33 cellular contexts compared by ENCODE assay signal in the genomic region with DNA sequence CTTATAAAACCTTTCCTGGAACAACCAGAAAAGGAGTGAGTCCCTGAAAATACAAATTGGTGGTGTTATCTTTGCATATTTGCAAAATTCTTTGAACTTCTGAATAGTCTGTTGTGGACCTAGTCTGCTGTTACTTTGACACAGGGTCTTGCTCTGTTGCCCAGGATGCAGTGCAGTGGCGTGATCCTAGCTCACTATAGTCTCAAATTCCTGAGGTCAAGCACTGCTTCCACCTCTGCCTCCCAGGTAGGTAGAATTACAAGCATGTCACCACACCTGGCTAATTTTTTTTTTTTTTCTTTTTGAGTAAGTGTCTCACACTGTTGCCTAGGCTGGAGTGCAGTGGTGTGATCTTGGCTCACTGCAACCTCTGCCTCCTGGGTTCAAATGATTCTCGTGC.
"Had no signal": no experiment of that assay in that cellular context is flagged by ENCODE, and none has a peak within 500 bp of the region (broad histone marks: within the 10 kb centered on the region; RNA-seq: fewer than 3 reads in every experiment).

No MANE protein-coding gene starts in this region.

- H3K27ac Mint-ChIP-seq: activated CD4-positive, alpha-beta memory T cell treated with anti-CD3 and anti-CD28 coated beads for 36 hours; activated CD4-positive, alpha-beta T cell treated with anti-CD3 and anti-CD28 coated beads for 36 hours; activated CD4-positive, alpha-beta T cell treated with anti-CD3 and anti-CD28 coated beads, Interleukin-2, amount 10 ng/mL, durations not matched to agents 24 days and 14 days; activated CD8-positive, alpha-beta memory T cell treated with anti-CD3 and anti-CD28 coated beads, Interleukin-2, amount 10 ng/mL, durations not matched to agents 7 days and 5 days; activated CD8-positive, alpha-beta T cell treated with anti-CD3 and anti-CD28 coated beads, Interleukin-2, amount 10 ng/mL, durations not matched to agents 7 days and 5 days; activated naive CD8-positive, alpha-beta T cell; activated T-helper 1 cell treated with anti-CD3 and anti-CD28 coated beads, Interleukin-12 subunit alpha, Interleukin-12 subunit beta, Interleukin-2, Interleukin-4 antibody, amounts not matched to agents 30 ng/mL and 10 ng/mL and 1 ng/mL, durations not matched to agents 14 hours and 24 hours and 36 hours; activated T-helper 2 cell treated with anti-CD3 and anti-CD28 coated beads, Interferon-gamma antibody, Interleukin-2, Interleukin-4, amounts not matched to agents 10 μg/mL and 5 μg/mL and 100 μg/mL, durations not matched to agents 14 hours and 24 hours and 36 hours; effector memory CD8-positive, alpha-beta T cell; T-cell; T-helper 1 cell treated with Interleukin-12 subunit alpha and Interleukin-12 subunit beta and Interleukin-4 antibody, amounts not matched to agents 30 μg/mL and 1 μg/mL, for 36 hours had no signal

- H3K36me3 Mint-ChIP-seq: activated CD4-positive, alpha-beta memory T cell treated with anti-CD3 and anti-CD28 coated beads for 36 hours; activated CD8-positive, alpha-beta memory T cell treated with anti-CD3 and anti-CD28 coated beads, Interleukin-2, amount 10 ng/mL, durations not matched to agents 7 days and 5 days; activated naive CD8-positive, alpha-beta T cell; T-cell had no signal

- H3K4me3 Mint-ChIP-seq: activated CD4-positive, alpha-beta memory T cell treated with anti-CD3 and anti-CD28 coated beads for 36 hours; activated CD4-positive, alpha-beta T cell treated with anti-CD3 and anti-CD28 coated beads for 36 hours; activated CD4-positive, alpha-beta T cell treated with anti-CD3 and anti-CD28 coated beads, Interleukin-2, amount 10 ng/mL, durations not matched to agents 24 days and 14 days; activated CD8-positive, alpha-beta memory T cell treated with anti-CD3 and anti-CD28 coated beads, Interleukin-2, amount 10 ng/mL, durations not matched to agents 7 days and 5 days; activated CD8-positive, alpha-beta T cell treated with anti-CD3 and anti-CD28 coated beads, Interleukin-2, amount 10 ng/mL, durations not matched to agents 7 days and 5 days; activated naive CD8-positive, alpha-beta T cell; activated T-helper 1 cell treated with anti-CD3 and anti-CD28 coated beads, Interleukin-12 subunit alpha, Interleukin-12 subunit beta, Interleukin-2, Interleukin-4 antibody, amounts not matched to agents 30 ng/mL and 10 ng/mL and 1 ng/mL, durations not matched to agents 14 hours and 24 hours and 36 hours; effector memory CD8-positive, alpha-beta T cell; T-cell; T-helper 1 cell treated with Interleukin-12 subunit alpha and Interleukin-12 subunit beta and Interleukin-4 antibody, amounts not matched to agents 30 μg/mL and 1 μg/mL, for 36 hours had no signal

- H3K27me3 Mint-ChIP-seq: activated CD4-positive, alpha-beta memory T cell treated with anti-CD3 and anti-CD28 coated beads for 36 hours; activated CD4-positive, alpha-beta T cell treated with anti-CD3 and anti-CD28 coated beads for 36 hours; activated CD4-positive, alpha-beta T cell treated with anti-CD3 and anti-CD28 coated beads, Interleukin-2, amount 10 ng/mL, durations not matched to agents 24 days and 14 days had no signal

- H3K9me3 Mint-ChIP-seq: activated CD4-positive, alpha-beta memory T cell treated with anti-CD3 and anti-CD28 coated beads for 36 hours; activated CD4-positive, alpha-beta T cell treated with anti-CD3 and anti-CD28 coated beads, Interleukin-2, amount 10 ng/mL, durations not matched to agents 24 days and 14 days; activated T-helper 1 cell treated with anti-CD3 and anti-CD28 coated beads, Interleukin-12 subunit alpha, Interleukin-12 subunit beta, Interleukin-2, Interleukin-4 antibody, amounts not matched to agents 30 ng/mL and 10 ng/mL and 1 ng/mL, durations not matched to agents 14 hours and 24 hours and 36 hours; activated T-helper 2 cell treated with anti-CD3 and anti-CD28 coated beads, Interferon-gamma antibody, Interleukin-2, Interleukin-4, amounts not matched to agents 10 μg/mL and 5 μg/mL and 100 μg/mL, durations not matched to agents 14 hours and 24 hours and 36 hours; effector memory CD8-positive, alpha-beta T cell; T-cell; T-helper 1 cell treated with Interleukin-12 subunit alpha and Interleukin-12 subunit beta and Interleukin-4 antibody, amounts not matched to agents 30 μg/mL and 1 μg/mL, for 36 hours had no signal

- DNase-seq: activated CD4-positive, alpha-beta memory T cell treated with anti-CD3 and anti-CD28 coated beads for 36 hours; activated CD4-positive, alpha-beta T cell treated with anti-CD3 and anti-CD28 coated beads for 36 hours; activated CD4-positive, alpha-beta T cell treated with anti-CD3 and anti-CD28 coated beads, Interleukin-2, amount 10 ng/mL, durations not matched to agents 24 days and 14 days; activated CD4-positive, CD25-positive, alpha-beta regulatory T cell; activated CD4-positive, CD25-positive, alpha-beta regulatory T cell treated with anti-CD3 and anti-CD28 coated beads, Interleukin-2, amount 50 U/mL, for 72 hours; activated CD8-positive, alpha-beta memory T cell treated with anti-CD3 and anti-CD28 coated beads, Interleukin-2, amount 10 ng/mL, durations not matched to agents 7 days and 5 days; activated CD8-positive, alpha-beta memory T cell treated with anti-CD3 and anti-CD28 coated beads, Interleukin-2, amount 50 U/mL, for 4 hours; activated CD8-positive, alpha-beta T cell treated with anti-CD3 and anti-CD28 coated beads, Interleukin-2, amount 10 ng/mL, durations not matched to agents 7 days and 5 days; activated gamma-delta T cell treated with Interleukin-2 at 50 U/mL for 16 hours; activated naive CD4-positive, alpha-beta T cell treated with anti-CD3 and anti-CD28 coated beads, Interleukin-2, amount 50 U/mL, for 16 hours; activated naive CD4-positive, alpha-beta T cell treated with Interleukin-2 at 50 U/mL for 16 hours; activated T-cell treated with anti-CD3 and anti-CD28 coated beads, Interleukin-2, amount 50 U/mL, for 1 hour; activated T-cell treated with anti-CD3 and anti-CD28 coated beads, Interleukin-2, amount 50 U/mL, for 48 hours; amniotic stem cell; anterior cingulate cortex; brain microvascular endothelial cell; caudate nucleus; cortex of kidney; dermis blood vessel endothelial cell; effector CD4-positive, alpha-beta T cell; effector memory CD8-positive, alpha-beta T cell; erythroblast; foreskin keratinocyte; gastrocnemius medialis; glutamatergic neuron; SW 1271; T-cell; T1000; WERI-Rb-1 had no signal

- ATAC-seq: activated CD4-positive, alpha-beta T cell treated with anti-CD3 and anti-CD28 coated beads for 36 hours; activated CD8-positive, alpha-beta memory T cell treated with anti-CD3 and anti-CD28 coated beads, Interleukin-2, amount 10 ng/mL, durations not matched to agents 7 days and 5 days; activated CD8-positive, alpha-beta T cell treated with anti-CD3 and anti-CD28 coated beads, Interleukin-2, amount 10 ng/mL, durations not matched to agents 7 days and 5 days; effector memory CD8-positive, alpha-beta T cell; foreskin keratinocyte; gastrocnemius medialis; T-cell had no signal
